8 cellular contexts compared by ENCODE assay signal in the genomic region with DNA sequence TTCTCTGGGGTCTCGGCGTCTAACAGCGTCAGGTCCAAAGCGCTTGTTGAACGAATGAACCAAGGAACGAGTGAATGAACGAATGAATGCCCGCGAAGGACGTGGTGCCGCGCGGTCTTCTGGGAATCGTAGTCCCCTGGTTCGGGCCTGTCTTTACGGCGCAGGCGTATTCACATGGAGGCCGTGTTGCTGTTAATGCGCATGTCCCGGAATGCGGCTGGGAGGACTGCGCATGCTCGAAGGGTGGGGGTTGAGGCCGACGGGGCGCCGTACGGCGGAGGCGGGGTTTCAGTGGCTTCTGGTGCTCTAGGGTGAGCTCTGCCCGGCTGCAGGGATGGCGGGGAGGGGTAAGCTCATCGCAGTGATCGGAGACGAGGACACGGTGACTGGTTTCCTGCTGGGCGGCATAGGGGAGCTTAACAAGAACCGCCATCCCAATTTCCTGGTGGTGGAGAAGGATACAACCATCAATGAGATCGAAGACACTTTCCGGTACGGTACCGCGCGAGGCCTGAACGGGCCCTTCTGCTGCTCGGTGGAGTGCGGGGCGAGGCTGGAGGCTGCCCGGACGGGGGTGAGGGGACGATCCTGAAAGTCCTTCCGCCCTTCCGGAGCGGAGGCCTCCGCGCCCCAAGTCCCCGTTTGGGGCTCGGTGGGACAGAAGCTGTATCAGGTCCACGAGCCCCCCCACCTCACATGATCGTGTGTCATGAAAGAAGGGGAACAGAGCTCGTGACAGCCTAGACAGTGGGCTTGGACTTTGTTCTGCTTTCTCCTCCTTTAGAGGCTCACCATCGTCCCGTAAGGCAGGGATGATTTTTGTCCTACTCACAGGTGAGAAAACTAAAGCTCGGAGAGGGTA. TPM values are rescaled to one million over a fixed set of nuclear protein-coding genes. Genes with fewer than 3 reads are reported as not detected.
DNase-seq lines count a peak whose midpoint lies in the region; ATAC-seq lines count a peak whose summit lies in the region.

A gene with protein sequence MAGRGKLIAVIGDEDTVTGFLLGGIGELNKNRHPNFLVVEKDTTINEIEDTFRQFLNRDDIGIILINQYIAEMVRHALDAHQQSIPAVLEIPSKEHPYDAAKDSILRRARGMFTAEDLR (plus strand): TSS at position 286 of the 862 bp plus-strand sequence. CDS start 49 bp downstream, at position 335.

- ATAC-seq in GM19351 (IDR thresholded peaks at IDR 0.05; ENCODE audit: unreplicated experiment) = peak; percentile 83
- ATAC-seq in HG03521 (IDR thresholded peaks at IDR 0.05; ENCODE audit: unreplicated experiment) = peak; percentile 84
- peak; percentile 93 for ATAC-seq in left lobe of liver

- peak; percentile 75 to 99 (median 95) for DNase-seq in C1 segment of cervical spinal cord (lab: John Stamatoyannopoulos, UW)
- DNase-seq in NCI-H748 treated with DMSO at 0.1 percent for 48 hours (lab: John Stamatoyannopoulos, UW) = peak; percentile 97
- peak; percentile 99 to 100 for DNase-seq in activated CD4-positive, alpha-beta T cell treated with anti-CD3 and anti-CD28 coated beads, Interleukin-2, amount 50 U/mL, for 24 hours (ENCODE audit: low read depth in 1 of 2, low spot score in 1 of 2)
- peak; percentile 93 for DNase-seq in dedifferentiated amniotic fluid mesenchymal stem cell (ENCODE audit: extremely low spot score)
- peak; percentile 99 for DNase-seq in left lobe of liver (ENCODE audit: low spot score)
- peak; percentile 97 for DNase-seq in stimulated activated CD4-positive, alpha-beta T cell treated with anti-CD3 and anti-CD28 coated beads, Interleukin-2, amount 100 ng/mL, for 4 hours (ENCODE audit: low read depth)

RNA-seq across cellular contexts. Expression of the gene that starts here (rescaled TPM):
- 28.2 TPM for total RNA-seq in left lobe of liver

Comparison
In these comparisons a context has a peak if more than half of its experiments do, and no peak if none do; other contexts are left out.
1. Peak in every context shown above with its lines: DNase-seq and ATAC-seq.